35 cellular contexts compared by ENCODE assay signal in the genomic region with DNA sequence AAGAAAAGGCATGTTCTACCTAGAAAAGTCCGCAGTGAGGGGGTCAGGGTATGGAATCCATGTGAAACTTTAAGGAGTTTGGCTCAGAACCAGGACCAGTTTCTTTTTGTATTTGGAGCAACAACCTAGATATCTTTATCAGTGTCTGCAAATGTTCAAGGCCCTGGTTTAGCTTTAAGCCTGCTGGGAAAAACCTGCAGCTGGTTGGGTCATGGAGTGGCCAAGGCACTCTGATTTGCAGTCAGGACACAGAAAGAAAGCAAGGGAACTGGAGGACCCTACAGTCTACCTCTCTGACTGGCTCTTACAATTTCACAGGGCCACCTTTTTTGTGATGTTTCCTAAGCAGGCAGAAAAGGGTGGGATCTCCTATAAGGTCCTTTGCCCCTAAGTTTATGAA. TPM values are rescaled to one million over a fixed set of nuclear protein-coding genes. Genes with fewer than 3 reads are reported as not detected.
"Had no signal": no experiment of that assay in that cellular context is flagged by ENCODE, and none has a peak within 500 bp of the region (broad histone marks: within the 10 kb centered on the region; RNA-seq: fewer than 3 reads in every experiment).

No MANE protein-coding gene starts in this region.

- H3K4me3 ChIP-seq: ascending aorta, esophagus muscularis mucosa, gastrocnemius medialis had no signal

- H3K36me3 ChIP-seq: ascending aorta, brain microvascular endothelial cell, esophagus muscularis mucosa, gastrocnemius medialis, WERI-Rb-1 had no signal

- H3K27ac Mint-ChIP-seq: activated B cell treated with CpG ODN at 0.5 μM for 24 hours; activated CD8-positive, alpha-beta T cell treated with anti-CD3 and anti-CD28 coated beads for 36 hours; activated naive CD8-positive, alpha-beta T cell; activated T-helper 17 cell treated with anti-CD3 and anti-CD28 coated beads, Interleukin-2, amount 50 U/mL, for 72 hours; effector memory CD8-positive, alpha-beta T cell; T-helper 17 cell; T-helper 2 cell treated with Interferon-gamma antibody and Interleukin-4, amounts not matched to agents 5 μg/mL and 100 μg/mL, for 36 hours had no signal

- FAIRE-seq: bronchial epithelial cell had no signal

- ATAC-seq: activated CD4-positive, CD25-positive, alpha-beta regulatory T cell treated with anti-CD3 and anti-CD28 coated beads, Interleukin-2, amount 50 U/mL, for 24 hours; activated CD8-positive, alpha-beta T cell treated with anti-CD3 and anti-CD28 coated beads for 36 hours; activated T-cell treated with anti-CD3 and anti-CD28 coated beads, Interleukin-2, amount 50 U/mL, for 4 hours; activated T-helper 17 cell treated with anti-CD3 and anti-CD28 coated beads, Interleukin-2, amount 50 U/mL, for 72 hours; effector memory CD8-positive, alpha-beta T cell; foreskin keratinocyte; gastrocnemius medialis; T-helper 17 cell had no signal

- H3K27me3 Mint-ChIP-seq: activated B cell treated with CpG ODN at 0.5 μM for 24 hours; activated CD8-positive, alpha-beta T cell treated with anti-CD3 and anti-CD28 coated beads for 36 hours; activated naive CD8-positive, alpha-beta T cell; activated T-helper 17 cell treated with anti-CD3 and anti-CD28 coated beads, Interleukin-2, amount 50 U/mL, for 72 hours; central memory CD8-positive, alpha-beta T cell had no signal

- H3K4me1 ChIP-seq: esophagus muscularis mucosa, gastrocnemius medialis had no signal

- DNase-seq: activated B cell treated with CpG ODN at 0.5 μM for 24 hours; activated CD4-positive, alpha-beta T cell treated with anti-CD3 and anti-CD28 coated beads for 48 hours; activated CD4-positive, alpha-beta T cell treated with anti-CD3 and anti-CD28 coated beads, Interleukin-2, amount 50 U/mL, for 1 hour; activated CD4-positive, alpha-beta T cell treated with anti-CD3 and anti-CD28 coated beads, Interleukin-2, amount 50 U/mL, for 48 hours; activated CD8-positive, alpha-beta memory T cell treated with anti-CD3 and anti-CD28 coated beads for 24 hours; activated CD8-positive, alpha-beta T cell treated with anti-CD3 and anti-CD28 coated beads for 36 hours; activated effector memory CD4-positive, alpha-beta T cell treated with Interleukin-2 at 50 U/mL for 16 hours; activated gamma-delta T cell treated with Interleukin-2 at 50 U/mL for 16 hours; activated naive CD4-positive, alpha-beta T cell treated with anti-CD3 and anti-CD28 coated beads, Interleukin-2, amount 50 U/mL, for 16 hours; activated naive CD4-positive, alpha-beta T cell treated with Interleukin-2 at 50 U/mL for 16 hours; activated T-cell treated with anti-CD3 and anti-CD28 coated beads, Interleukin-2, amount 50 U/mL, for 4 hours; amygdala; brain microvascular endothelial cell; cortex of kidney; dermis blood vessel endothelial cell; effector CD4-positive, alpha-beta T cell; effector memory CD8-positive, alpha-beta T cell; erythroblast; foreskin keratinocyte; gastrocnemius medialis; glutamatergic neuron; T-helper 1 cell; T-helper 17 cell; T1000; WERI-Rb-1 had no signal

- H3K4me3 Mint-ChIP-seq: activated B cell treated with CpG ODN at 0.5 μM for 24 hours; activated CD8-positive, alpha-beta T cell treated with anti-CD3 and anti-CD28 coated beads for 36 hours; activated naive CD8-positive, alpha-beta T cell; activated T-cell treated with anti-CD3 and anti-CD28 coated beads, Interleukin-2, amount 50 U/mL, for 4 hours; activated T-helper 17 cell treated with anti-CD3 and anti-CD28 coated beads, Interleukin-2, amount 50 U/mL, for 72 hours; central memory CD8-positive, alpha-beta T cell; effector memory CD8-positive, alpha-beta T cell; T-helper 17 cell; T-helper 2 cell treated with Interferon-gamma antibody and Interleukin-4, amounts not matched to agents 5 μg/mL and 100 μg/mL, for 36 hours had no signal

- H3K27me3 ChIP-seq: ascending aorta, brain microvascular endothelial cell, esophagus muscularis mucosa, gastrocnemius medialis had no signal

- H3K4me1 Mint-ChIP-seq: activated T-helper 17 cell treated with anti-CD3 and anti-CD28 coated beads, Interleukin-2, amount 50 U/mL, for 72 hours; central memory CD8-positive, alpha-beta T cell; T-helper 17 cell had no signal

- H3K9me3 Mint-ChIP-seq: activated B cell treated with CpG ODN at 0.5 μM for 24 hours; activated CD8-positive, alpha-beta T cell treated with anti-CD3 and anti-CD28 coated beads for 36 hours; activated T-cell treated with anti-CD3 and anti-CD28 coated beads, Interleukin-2, amount 50 U/mL, for 4 hours; activated T-helper 17 cell treated with anti-CD3 and anti-CD28 coated beads, Interleukin-2, amount 50 U/mL, for 72 hours; central memory CD8-positive, alpha-beta T cell; effector memory CD8-positive, alpha-beta T cell; T-helper 2 cell treated with Interferon-gamma antibody and Interleukin-4, amounts not matched to agents 5 μg/mL and 100 μg/mL, for 36 hours had no signal

- H3K36me3 Mint-ChIP-seq: activated naive CD8-positive, alpha-beta T cell had no signal

- H3K27ac ChIP-seq: brain microvascular endothelial cell, esophagus muscularis mucosa, foreskin keratinocyte, gastrocnemius medialis, WERI-Rb-1 had no signal

- H3K9me3 ChIP-seq: ascending aorta, esophagus muscularis mucosa, gastrocnemius medialis had no signal

RNA-seq across cellular contexts. Expression of gene GSTA2, which starts 33.7 kb away (rescaled TPM):
- total RNA-seq: activated B cell treated with CpG ODN at 0.5 μM for 24 hours; activated CD8-positive, alpha-beta T cell treated with anti-CD3 and anti-CD28 coated beads for 36 hours; activated T-cell treated with anti-CD3 and anti-CD28 coated beads, Interleukin-2, amount 50 U/mL, for 4 hours; activated T-helper 17 cell treated with anti-CD3 and anti-CD28 coated beads, Interleukin-2, amount 50 U/mL, for 72 hours; ascending aorta; bronchial epithelial cell; cardiac septum; cerebellum; dermis blood vessel endothelial cell; esophagus muscularis mucosa; foreskin keratinocyte; gastrocnemius medialis; T-helper 17 cell had no signal
- polyA plus RNA-seq: foreskin keratinocyte had no signal
